In the genomic region with DNA sequence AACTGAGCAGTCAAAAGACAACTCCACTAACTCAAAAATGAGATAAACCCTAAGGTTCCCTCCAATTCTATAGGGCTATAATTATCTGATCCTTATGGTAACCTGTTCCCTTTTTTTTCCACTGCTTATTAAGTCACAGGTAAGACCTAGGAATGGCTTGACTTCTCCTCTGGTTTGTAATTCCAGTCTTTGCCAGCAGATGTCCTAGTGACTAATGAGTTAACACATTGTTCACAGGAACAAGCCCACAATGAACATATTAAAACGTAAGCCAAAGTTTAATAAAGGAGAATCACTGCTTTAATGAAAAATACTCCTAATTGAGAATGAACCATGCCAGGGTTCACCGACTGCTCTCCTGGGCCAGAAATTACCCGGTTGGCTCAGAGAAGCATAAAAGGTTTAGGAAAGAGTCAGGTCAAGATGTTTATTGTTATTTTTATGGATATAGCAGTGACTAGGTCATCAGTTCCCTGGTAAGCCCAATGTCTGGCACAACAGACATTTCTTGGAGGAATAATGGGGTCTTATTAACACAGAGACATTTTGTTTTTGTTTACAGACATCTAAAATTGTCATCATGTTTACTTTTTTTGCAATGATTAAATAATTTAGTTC, we compare ENCODE assay signal across 8 cellular contexts.
DNase-seq lines count a peak whose midpoint lies in the region; ATAC-seq, FAIRE-seq and TF ChIP-seq lines count a peak whose summit lies in the region.

No MANE protein-coding gene starts in this region.

- H3K4me1 Mint-ChIP-seq in WTC11, result peaks cover 6% of the 10 kb centered on the region; the same call in 1 of the 2 replicates

- H3K27ac Mint-ChIP-seq in WTC11, result no peak overlapping the region

- H3K4me3 Mint-ChIP-seq in WTC11, result no peak overlapping the region

- H3K27me3 Mint-ChIP-seq in WTC11 (ENCODE audit: low read depth), result no peaks in the 10 kb centered on the region

- H3K27ac ChIP-seq in osteoblast (ENCODE audit: low read depth, low read length), result no peak overlapping the region

- H2AFZ ChIP-seq in osteoblast (ENCODE audit: low read length), result no peak overlapping the region

- H3K4me1 ChIP-seq in osteoblast (ENCODE audit: insufficient read depth, low read length), result no peaks in the 10 kb centered on the region

- CTCF ChIA-PET in WTC11 (lab: Charles Lee), result no interaction called here

- no peaks in the 10 kb centered on the region for H3K9me3 ChIP-seq in osteoblast (ENCODE audit: low read depth, low read length)

- peak; percentile 85 for FAIRE-seq in GM18507 (lab: Jason Lieb, UNC)

- no peaks in the 10 kb centered on the region for H3K27me3 ChIP-seq in osteoblast (ENCODE audit: insufficient read depth, low read length)

- POLR2A ChIA-PET in WTC11 (lab: Charles Lee), result no interaction called here

- no peak overlapping the region for H3K4me2 ChIP-seq in osteoblast (ENCODE audit: insufficient read depth, low read length)

- no peak overlapping the region for H3K4me3 ChIP-seq in fibroblast of mammary gland (ENCODE audit: control insufficient read depth, low read depth, low read length)
- H3K4me3 ChIP-seq in osteoblast (ENCODE audit: insufficient read depth, low read length), result no peak overlapping the region

- peak; percentile 72 for DNase-seq in CD1c-positive myeloid dendritic cell (ENCODE audit: extremely low spot score)
- DNase-seq in GM18507 (ENCODE audit: extremely low spot score, insufficient read length, low read depth), result no peak
- peak; percentile 80 for DNase-seq in NCI-H2196 (lab: John Stamatoyannopoulos, UW; ENCODE audit: unreplicated experiment)
- DNase-seq in WTC11 (ENCODE audit: low spot score), result peak; percentile 32
- DNase-seq in fibroblast of mammary gland (ENCODE audit: low read depth), result peak; percentile 74
- DNase-seq in osteoblast (ENCODE audit: insufficient read length, low spot score, missing footprints), result no peak
- no peak for DNase-seq in GM19238 (ENCODE audit: insufficient read length, low spot score)

- no peaks in the 10 kb centered on the region for H3K36me3 ChIP-seq in osteoblast (ENCODE audit: insufficient read depth, low read length)

- H3K36me3 Mint-ChIP-seq in WTC11, result peaks cover 9% of the 10 kb centered on the region

- H3K79me2 ChIP-seq in osteoblast (ENCODE audit: insufficient read depth, low read length), result no peaks in the 10 kb centered on the region

- no peaks in the 10 kb centered on the region for H4K20me1 ChIP-seq in osteoblast (ENCODE audit: insufficient read depth, low read length)

- peak; percentile 61 for ATAC-seq in HG03039 (IDR thresholded peaks at IDR 0.05; ENCODE audit: unreplicated experiment)
- peak; percentile 85 for ATAC-seq in WTC11

- H3K9me3 Mint-ChIP-seq in WTC11, result no peaks in the 10 kb centered on the region

- TF ChIP-seq CTCF in WTC11 (IDR thresholded peaks at IDR 0.05) (peak; percentile 31; the same call in 1 of the 2 replicates), fibroblast of mammary gland (conservative IDR thresholded peaks at IDR 0.05; ENCODE audit: control insufficient read depth, insufficient read depth, low read depth, low read length) (peak; percentile 68), osteoblast (IDR thresholded peaks at IDR 0.05; ENCODE audit: extremely low read depth, low read depth, low read length) (peak; percentile 60)

TF ChIP-seq in WTC11, 78 proteins besides CTCF, POLR2A, EP300 and RAD21:
- TF ChIP-seq, protein P1, sequence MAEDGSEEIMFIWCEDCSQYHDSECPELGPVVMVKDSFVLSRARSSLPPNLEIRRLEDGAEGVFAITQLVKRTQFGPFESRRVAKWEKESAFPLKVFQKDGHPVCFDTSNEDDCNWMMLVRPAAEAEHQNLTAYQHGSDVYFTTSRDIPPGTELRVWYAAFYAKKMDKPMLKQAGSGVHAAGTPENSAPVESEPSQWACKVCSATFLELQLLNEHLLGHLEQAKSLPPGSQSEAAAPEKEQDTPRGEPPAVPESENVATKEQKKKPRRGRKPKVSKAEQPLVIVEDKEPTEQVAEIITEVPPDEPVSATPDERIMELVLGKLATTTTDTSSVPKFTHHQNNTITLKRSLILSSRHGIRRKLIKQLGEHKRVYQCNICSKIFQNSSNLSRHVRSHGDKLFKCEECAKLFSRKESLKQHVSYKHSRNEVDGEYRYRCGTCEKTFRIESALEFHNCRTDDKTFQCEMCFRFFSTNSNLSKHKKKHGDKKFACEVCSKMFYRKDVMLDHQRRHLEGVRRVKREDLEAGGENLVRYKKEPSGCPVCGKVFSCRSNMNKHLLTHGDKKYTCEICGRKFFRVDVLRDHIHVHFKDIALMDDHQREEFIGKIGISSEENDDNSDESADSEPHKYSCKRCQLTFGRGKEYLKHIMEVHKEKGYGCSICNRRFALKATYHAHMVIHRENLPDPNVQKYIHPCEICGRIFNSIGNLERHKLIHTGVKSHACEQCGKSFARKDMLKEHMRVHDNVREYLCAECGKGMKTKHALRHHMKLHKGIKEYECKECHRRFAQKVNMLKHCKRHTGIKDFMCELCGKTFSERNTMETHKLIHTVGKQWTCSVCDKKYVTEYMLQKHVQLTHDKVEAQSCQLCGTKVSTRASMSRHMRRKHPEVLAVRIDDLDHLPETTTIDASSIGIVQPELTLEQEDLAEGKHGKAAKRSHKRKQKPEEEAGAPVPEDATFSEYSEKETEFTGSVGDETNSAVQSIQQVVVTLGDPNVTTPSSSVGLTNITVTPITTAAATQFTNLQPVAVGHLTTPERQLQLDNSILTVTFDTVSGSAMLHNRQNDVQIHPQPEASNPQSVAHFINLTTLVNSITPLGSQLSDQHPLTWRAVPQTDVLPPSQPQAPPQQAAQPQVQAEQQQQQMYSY (CRISPR knock-in tag; IDR thresholded peaks at IDR 0.05), result no peak
- TF ChIP-seq, protein P2, sequence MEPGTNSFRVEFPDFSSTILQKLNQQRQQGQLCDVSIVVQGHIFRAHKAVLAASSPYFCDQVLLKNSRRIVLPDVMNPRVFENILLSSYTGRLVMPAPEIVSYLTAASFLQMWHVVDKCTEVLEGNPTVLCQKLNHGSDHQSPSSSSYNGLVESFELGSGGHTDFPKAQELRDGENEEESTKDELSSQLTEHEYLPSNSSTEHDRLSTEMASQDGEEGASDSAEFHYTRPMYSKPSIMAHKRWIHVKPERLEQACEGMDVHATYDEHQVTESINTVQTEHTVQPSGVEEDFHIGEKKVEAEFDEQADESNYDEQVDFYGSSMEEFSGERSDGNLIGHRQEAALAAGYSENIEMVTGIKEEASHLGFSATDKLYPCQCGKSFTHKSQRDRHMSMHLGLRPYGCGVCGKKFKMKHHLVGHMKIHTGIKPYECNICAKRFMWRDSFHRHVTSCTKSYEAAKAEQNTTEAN (CRISPR knock-in tag; IDR thresholded peaks at IDR 0.05), result no peak
- TF ChIP-seq SMAD3 (CRISPR knock-in tag; IDR thresholded peaks at IDR 0.05; ENCODE audit: borderline replicate concordance), result no peak
- TF ChIP-seq, protein P3, sequence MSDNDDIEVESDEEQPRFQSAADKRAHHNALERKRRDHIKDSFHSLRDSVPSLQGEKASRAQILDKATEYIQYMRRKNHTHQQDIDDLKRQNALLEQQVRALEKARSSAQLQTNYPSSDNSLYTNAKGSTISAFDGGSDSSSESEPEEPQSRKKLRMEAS (CRISPR knock-in tag; IDR thresholded peaks at IDR 0.05), result no peak
- TF ChIP-seq, protein P4, sequence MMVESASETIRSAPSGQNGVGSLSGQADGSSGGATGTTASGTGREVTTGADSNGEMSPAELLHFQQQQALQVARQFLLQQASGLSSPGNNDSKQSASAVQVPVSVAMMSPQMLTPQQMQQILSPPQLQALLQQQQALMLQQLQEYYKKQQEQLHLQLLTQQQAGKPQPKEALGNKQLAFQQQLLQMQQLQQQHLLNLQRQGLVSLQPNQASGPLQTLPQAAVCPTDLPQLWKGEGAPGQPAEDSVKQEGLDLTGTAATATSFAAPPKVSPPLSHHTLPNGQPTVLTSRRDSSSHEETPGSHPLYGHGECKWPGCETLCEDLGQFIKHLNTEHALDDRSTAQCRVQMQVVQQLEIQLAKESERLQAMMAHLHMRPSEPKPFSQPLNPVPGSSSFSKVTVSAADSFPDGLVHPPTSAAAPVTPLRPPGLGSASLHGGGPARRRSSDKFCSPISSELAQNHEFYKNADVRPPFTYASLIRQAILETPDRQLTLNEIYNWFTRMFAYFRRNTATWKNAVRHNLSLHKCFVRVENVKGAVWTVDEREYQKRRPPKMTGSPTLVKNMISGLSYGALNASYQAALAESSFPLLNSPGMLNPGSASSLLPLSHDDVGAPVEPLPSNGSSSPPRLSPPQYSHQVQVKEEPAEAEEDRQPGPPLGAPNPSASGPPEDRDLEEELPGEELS (CRISPR knock-in tag; IDR thresholded peaks at IDR 0.05), result no peak
- no peak for TF ChIP-seq TEAD1 (CRISPR knock-in tag; IDR thresholded peaks at IDR 0.05)
- no peak for TF ChIP-seq RORB (CRISPR knock-in tag; IDR thresholded peaks at IDR 0.05)
- no peak for TF ChIP-seq GABPB1 (CRISPR knock-in tag; IDR thresholded peaks at IDR 0.05)
- TF ChIP-seq, protein P5, sequence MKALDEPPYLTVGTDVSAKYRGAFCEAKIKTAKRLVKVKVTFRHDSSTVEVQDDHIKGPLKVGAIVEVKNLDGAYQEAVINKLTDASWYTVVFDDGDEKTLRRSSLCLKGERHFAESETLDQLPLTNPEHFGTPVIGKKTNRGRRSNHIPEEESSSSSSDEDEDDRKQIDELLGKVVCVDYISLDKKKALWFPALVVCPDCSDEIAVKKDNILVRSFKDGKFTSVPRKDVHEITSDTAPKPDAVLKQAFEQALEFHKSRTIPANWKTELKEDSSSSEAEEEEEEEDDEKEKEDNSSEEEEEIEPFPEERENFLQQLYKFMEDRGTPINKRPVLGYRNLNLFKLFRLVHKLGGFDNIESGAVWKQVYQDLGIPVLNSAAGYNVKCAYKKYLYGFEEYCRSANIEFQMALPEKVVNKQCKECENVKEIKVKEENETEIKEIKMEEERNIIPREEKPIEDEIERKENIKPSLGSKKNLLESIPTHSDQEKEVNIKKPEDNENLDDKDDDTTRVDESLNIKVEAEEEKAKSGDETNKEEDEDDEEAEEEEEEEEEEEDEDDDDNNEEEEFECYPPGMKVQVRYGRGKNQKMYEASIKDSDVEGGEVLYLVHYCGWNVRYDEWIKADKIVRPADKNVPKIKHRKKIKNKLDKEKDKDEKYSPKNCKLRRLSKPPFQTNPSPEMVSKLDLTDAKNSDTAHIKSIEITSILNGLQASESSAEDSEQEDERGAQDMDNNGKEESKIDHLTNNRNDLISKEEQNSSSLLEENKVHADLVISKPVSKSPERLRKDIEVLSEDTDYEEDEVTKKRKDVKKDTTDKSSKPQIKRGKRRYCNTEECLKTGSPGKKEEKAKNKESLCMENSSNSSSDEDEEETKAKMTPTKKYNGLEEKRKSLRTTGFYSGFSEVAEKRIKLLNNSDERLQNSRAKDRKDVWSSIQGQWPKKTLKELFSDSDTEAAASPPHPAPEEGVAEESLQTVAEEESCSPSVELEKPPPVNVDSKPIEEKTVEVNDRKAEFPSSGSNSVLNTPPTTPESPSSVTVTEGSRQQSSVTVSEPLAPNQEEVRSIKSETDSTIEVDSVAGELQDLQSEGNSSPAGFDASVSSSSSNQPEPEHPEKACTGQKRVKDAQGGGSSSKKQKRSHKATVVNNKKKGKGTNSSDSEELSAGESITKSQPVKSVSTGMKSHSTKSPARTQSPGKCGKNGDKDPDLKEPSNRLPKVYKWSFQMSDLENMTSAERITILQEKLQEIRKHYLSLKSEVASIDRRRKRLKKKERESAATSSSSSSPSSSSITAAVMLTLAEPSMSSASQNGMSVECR (CRISPR knock-in tag; IDR thresholded peaks at IDR 0.05; ENCODE audit: borderline replicate concordance), result no peak

Comparison
In these comparisons a context has a peak if more than half of its experiments do, and no peak if none do; other contexts are left out.
1. DNase-seq: peak in CD1c-positive myeloid dendritic cell (single experiment), NCI-H2196 (single experiment), WTC11 (single experiment) and fibroblast of mammary gland (single experiment); none in GM18507 (single experiment), osteoblast (single experiment) and GM19238 (single experiment).
2. Peak in every context shown above with its lines, with median percentiles within 50 percentile points of each other: CTCF ChIP-seq.